In the genomic region with DNA sequence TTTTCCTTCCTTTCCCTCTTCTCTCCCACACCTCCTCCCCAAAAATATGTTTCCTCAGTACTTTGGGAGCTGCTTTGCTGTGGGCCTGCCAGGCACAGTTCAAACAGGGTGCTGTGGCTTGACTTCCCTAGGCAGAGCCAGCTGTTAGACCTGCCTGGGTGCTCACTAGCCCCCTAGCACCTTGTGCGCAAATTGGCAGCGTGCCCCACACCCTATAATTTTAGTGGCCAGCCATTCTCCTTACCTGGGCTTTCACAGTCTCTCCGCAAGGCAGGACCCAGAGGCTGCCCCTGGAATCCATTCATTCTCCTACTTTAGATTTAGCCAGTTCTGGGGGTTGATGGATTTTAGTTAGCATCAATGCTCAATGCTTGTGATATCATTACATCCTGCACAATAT, we compare ENCODE assay signal across 16 cellular contexts.
"Had no signal": no experiment of that assay in that cellular context is flagged by ENCODE, and none has a peak within 500 bp of the region (broad histone marks: within the 10 kb centered on the region; RNA-seq: fewer than 3 reads in every experiment).

No MANE protein-coding gene starts in this region.

- H3K36me3 ChIP-seq: cardiac muscle cell, colonic mucosa, uterus had no signal

- DNase-seq: activated CD4-positive, alpha-beta T cell treated with anti-CD3 and anti-CD28 coated beads, Interleukin-2, amount 10 ng/mL, durations not matched to agents 24 days and 14 days; activated naive CD4-positive, alpha-beta T cell treated with anti-CD3 and anti-CD28 coated beads, Interleukin-2, amount 10 ng/mL, durations not matched to agents 7 days and 5 days; activated T-cell treated with anti-CD3 and anti-CD28 coated beads for 4 hours; colonic mucosa; effector CD8-positive, alpha-beta T cell; hypothalamus; immature natural killer cell; mucosa of descending colon; stimulated activated CD4-positive, alpha-beta T cell treated with anti-CD3 and anti-CD28 coated beads, Interleukin-2, amount 100 ng/mL, for 48 hours; stimulated activated naive CD8-positive, alpha-beta T cell treated with anti-CD3 and anti-CD28 coated beads, Interleukin-15, Interleukin-2, amounts not matched to agents 100 U/mL and 50 U/mL, for 24 hours; T1000; testis; uterus had no signal

- H3K36me3 Mint-ChIP-seq: activated naive CD4-positive, alpha-beta T cell treated with anti-CD3 and anti-CD28 coated beads, Interleukin-2, amount 10 ng/mL, durations not matched to agents 7 days and 5 days had no signal

- H3K4me3 Mint-ChIP-seq: activated naive CD4-positive, alpha-beta T cell treated with anti-CD3 and anti-CD28 coated beads, Interleukin-2, amount 10 ng/mL, durations not matched to agents 7 days and 5 days; nephron had no signal

- H3K27ac Mint-ChIP-seq: activated CD4-positive, alpha-beta T cell treated with anti-CD3 and anti-CD28 coated beads, Interleukin-2, amount 10 ng/mL, durations not matched to agents 24 days and 14 days; activated naive CD4-positive, alpha-beta T cell treated with anti-CD3 and anti-CD28 coated beads, Interleukin-2, amount 10 ng/mL, durations not matched to agents 7 days and 5 days; activated T-helper 2 cell treated with anti-CD3 and anti-CD28 coated beads, Interferon-gamma antibody, Interleukin-2, Interleukin-4, amounts not matched to agents 10 μg/mL and 5 μg/mL and 100 μg/mL, durations not matched to agents 14 hours and 24 hours and 36 hours; nephron had no signal

- H3K9me3 Mint-ChIP-seq: activated CD4-positive, alpha-beta T cell treated with anti-CD3 and anti-CD28 coated beads, Interleukin-2, amount 10 ng/mL, durations not matched to agents 24 days and 14 days; activated naive CD4-positive, alpha-beta T cell treated with anti-CD3 and anti-CD28 coated beads, Interleukin-2, amount 10 ng/mL, durations not matched to agents 7 days and 5 days; activated T-helper 2 cell treated with anti-CD3 and anti-CD28 coated beads, Interferon-gamma antibody, Interleukin-2, Interleukin-4, amounts not matched to agents 10 μg/mL and 5 μg/mL and 100 μg/mL, durations not matched to agents 14 hours and 24 hours and 36 hours; nephron had no signal

- H3K27me3 ChIP-seq: cardiac muscle cell, colonic mucosa, testis, uterus had no signal

- H3K4me1 ChIP-seq: colonic mucosa had no signal

- H3K9me3 ChIP-seq: colonic mucosa, mucosa of descending colon, testis, uterus had no signal

- ATAC-seq: mucosa of descending colon; stimulated activated naive CD8-positive, alpha-beta T cell treated with anti-CD3 and anti-CD28 coated beads, Interleukin-15, Interleukin-2, amounts not matched to agents 100 U/mL and 50 U/mL, for 24 hours had no signal

- H3K27ac ChIP-seq: cardiac muscle cell, colonic mucosa, testis had no signal

- H3K4me3 ChIP-seq: cardiac muscle cell, colonic mucosa, mucosa of descending colon, testis, uterus had no signal
